15 cellular contexts compared by ENCODE assay signal in the genomic region with DNA sequence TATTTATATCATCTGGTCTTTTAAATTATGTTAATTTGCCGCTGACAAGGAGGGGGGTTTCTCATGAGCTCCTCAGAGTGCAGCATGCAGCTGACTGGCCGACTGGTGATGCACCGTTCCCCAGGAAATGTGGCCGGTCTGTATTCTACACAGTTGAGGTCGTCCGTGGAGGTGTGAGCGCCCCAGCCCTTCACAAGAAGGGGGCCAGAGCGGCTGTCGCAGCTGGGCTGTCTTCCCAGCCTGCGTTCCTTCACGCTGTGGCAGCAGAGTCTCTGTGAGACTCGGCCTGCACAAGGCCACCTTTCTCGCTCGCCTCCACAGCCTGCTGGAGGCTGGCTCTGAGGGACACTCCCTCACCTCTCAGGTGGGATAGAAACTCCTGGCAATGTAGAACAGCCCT. TPM values are rescaled to one million over a fixed set of nuclear protein-coding genes. Genes with fewer than 3 reads are reported as not detected.
DNase-seq lines count a peak whose midpoint lies in the region; TF ChIP-seq lines count a peak whose summit lies in the region.
"Had no signal": no experiment of that assay in that cellular context is flagged by ENCODE, and none has a peak within 500 bp of the region (broad histone marks: within the 10 kb centered on the region; RNA-seq: fewer than 3 reads in every experiment).

No MANE protein-coding gene starts in this region.

- no peaks in the 10 kb centered on the region for H3F3A ChIP-seq in neural progenitor cell (ENCODE audit: low read depth)

- peaks cover 6 to 12% of the 10 kb centered on the region in 2 experiments; a peak in 3 of 5 replicates for H3K9me3 Mint-ChIP-seq in H9
- peaks cover 21% of the 10 kb centered on the region for H3K9me3 Mint-ChIP-seq in glutamatergic neuron (ENCODE audit: unreplicated experiment)
- peaks cover 5% of the 10 kb centered on the region for H3K9me3 Mint-ChIP-seq in neural progenitor cell
- H3K9me3 Mint-ChIP-seq: CD8-positive, alpha-beta memory T cell; HFFc6 had no signal

- H4K5ac ChIP-seq in H9 (ENCODE audit: insufficient read length, low read depth, low read length): no peak overlapping the region

- no peak overlapping the region for H2BK5ac ChIP-seq in H9 (ENCODE audit: insufficient read length, low read length)

- peak overlapping the region; percentile 79 to 96 (median 89) for H3K4me2 ChIP-seq in BLaER1 treated with 17β-estradiol and CSF1 and Interleukin-3, amounts not matched to agents 10 nM and 100 nM
- H3K4me2 ChIP-seq in H9 (ENCODE audit: insufficient read depth, insufficient read length, low read length) (no peak overlapping the region), neural progenitor cell (no peak overlapping the region)

- H2BK20ac ChIP-seq in H9 (ENCODE audit: low read depth, low read length, poor library complexity, severe bottlenecking): no peak overlapping the region

- no peak overlapping the region for H3K4ac ChIP-seq in H9 (ENCODE audit: low read depth, low read length)

- H3K18ac ChIP-seq in H9 (ENCODE audit: insufficient read length, low read depth, low read length): no peak overlapping the region

- no peak overlapping the region for H3K23ac ChIP-seq in H9 (ENCODE audit: insufficient read length, low read depth, low read length)

- H3K36me3 Mint-ChIP-seq in H9 (ENCODE audit: insufficient read depth in 1 of 3, low read depth in 3 of 3): peaks cover 16 to 67% (median 63%) of the 10 kb centered on the region in 3 experiments
- H3K36me3 Mint-ChIP-seq in glutamatergic neuron (ENCODE audit: unreplicated experiment): peaks cover 14% of the 10 kb centered on the region
- H3K36me3 Mint-ChIP-seq in neural progenitor cell: peaks cover 27% of the 10 kb centered on the region

- no peak overlapping the region for H2BK15ac ChIP-seq in H9 (ENCODE audit: low read depth, low read length)

- H3K23me2 ChIP-seq in H9 (ENCODE audit: insufficient read length, low read depth, low read length, poor library complexity, severe bottlenecking): no peaks in the 10 kb centered on the region

- no peak overlapping the region for H3K4me3 Mint-ChIP-seq in H9
- no peak overlapping the region for H3K4me3 Mint-ChIP-seq in glutamatergic neuron (ENCODE audit: unreplicated experiment)
- no peak overlapping the region for H3K4me3 Mint-ChIP-seq in neural progenitor cell
- H3K4me3 Mint-ChIP-seq: B cell; CD14-positive monocyte; CD8-positive, alpha-beta memory T cell; HFFc6 had no signal

- no peaks in the 10 kb centered on the region for H3K79me1 ChIP-seq in H9 (ENCODE audit: insufficient read depth, low read depth, low read length, poor library complexity, severe bottlenecking)

- no peak overlapping the region for H4K8ac ChIP-seq in H9 (replicated peaks; ENCODE audit: insufficient read length, low read depth, low read length)

- no peak overlapping the region for H4K91ac ChIP-seq in H9 (ENCODE audit: insufficient read length, low read depth, low read length)

- DNase-seq in H9 (no peak), glutamatergic neuron (no peak), neural progenitor cell (ENCODE audit: low spot score) (no peak), NCI-H1105 treated with DMSO at 0.1 percent for 48 hours (lab: John Stamatoyannopoulos, UW) (no peak), COLO668 (lab: John Stamatoyannopoulos, UW; ENCODE audit: unreplicated experiment) (no peak)
- no peak for DNase-seq in activated naive CD4-positive, alpha-beta T cell (lab: John Stamatoyannopoulos, UW)
- DNase-seq: CD8-positive, alpha-beta memory T cell; DMS53; GF-D8; HCEC 1CT; HFFc6 had no signal

- H3T11ph ChIP-seq in H9 (ENCODE audit: low read length): no peak overlapping the region

- no peak overlapping the region for H3K14ac ChIP-seq in H9 (ENCODE audit: insufficient read depth, low read length)

- peak overlapping the region in 4 of 10 experiments; percentile 3 to 43 (median 14); a peak in 3 of 20 replicates for H3K4me3 ChIP-seq in BLaER1 treated with 17β-estradiol and CSF1 and Interleukin-3, amounts not matched to agents 10 nM and 100 nM
- no peak overlapping the region for H3K4me3 ChIP-seq in neural progenitor cell

- H3K27ac Mint-ChIP-seq in H9: peak overlapping the region; percentile 49 to 76 (median 68); a peak in 4 of 7 replicates
- peak overlapping the region; percentile 55 for H3K27ac Mint-ChIP-seq in glutamatergic neuron (ENCODE audit: unreplicated experiment)
- H3K27ac Mint-ChIP-seq in neural progenitor cell: peak overlapping the region; percentile 50
- H3K27ac Mint-ChIP-seq: B cell, HFFc6 had no signal

- no peak overlapping the region for H2AK5ac ChIP-seq in H9 (ENCODE audit: insufficient read length, low read length)

- H3K9ac ChIP-seq in BLaER1 treated with 17β-estradiol and CSF1 and Interleukin-3, amounts not matched to agents 10 nM and 100 nM: peak overlapping the region in 8 of 11 experiments; percentile 10 to 69 (median 44); a peak in 13 of 22 replicates
- H3K9ac ChIP-seq in H9 (ENCODE audit: extremely low read depth, insufficient read length, low read length): no peak overlapping the region
- no peak overlapping the region for H3K9ac ChIP-seq in neural progenitor cell

- no peaks in the 10 kb centered on the region for H3K27me3 ChIP-seq in BLaER1 treated with 17β-estradiol and CSF1 and Interleukin-3, amounts not matched to agents 10 nM and 100 nM
- H3K27me3 ChIP-seq in H9 (ENCODE audit: insufficient read depth, low read length): no peaks in the 10 kb centered on the region
- no peaks in the 10 kb centered on the region for H3K27me3 ChIP-seq in neural progenitor cell

- no peak for TF ChIP-seq CTCF in H9 (conservative IDR thresholded peaks at IDR 0.05)
- TF ChIP-seq CTCF in glutamatergic neuron (IDR thresholded peaks at IDR 0.05; ENCODE audit: partially characterized antibody, unreplicated experiment): no peak
- no peak for TF ChIP-seq CTCF in neural progenitor cell (IDR thresholded peaks at IDR 0.05)

- peaks cover 77 to 88% (median 81%) of the 10 kb centered on the region in 10 experiments for H3K4me1 ChIP-seq in BLaER1 treated with 17β-estradiol and CSF1 and Interleukin-3, amounts not matched to agents 10 nM and 100 nM
- H3K4me1 ChIP-seq in H9 (ENCODE audit: insufficient read depth, low read length) (no peaks in the 10 kb centered on the region), neural progenitor cell (no peaks in the 10 kb centered on the region)

- H3K4me1 Mint-ChIP-seq in H9 (no peaks in the 10 kb centered on the region), glutamatergic neuron (ENCODE audit: low read depth, unreplicated experiment) (peaks cover 33% of the 10 kb centered on the region), neural progenitor cell (peaks cover 3% of the 10 kb centered on the region)

- H3K27me3 Mint-ChIP-seq in H9 (ENCODE audit: low read depth) (no peaks in the 10 kb centered on the region), glutamatergic neuron (ENCODE audit: unreplicated experiment) (peaks cover 11% of the 10 kb centered on the region), neural progenitor cell (ENCODE audit: insufficient read depth, low read depth) (peaks cover 4% of the 10 kb centered on the region)
- H3K27me3 Mint-ChIP-seq: B cell; CD8-positive, alpha-beta memory T cell had no signal

- H3K79me2 ChIP-seq in H9 (ENCODE audit: insufficient read depth, low read length) (no peaks in the 10 kb centered on the region), neural progenitor cell (ENCODE audit: low read depth) (peaks cover 5% of the 10 kb centered on the region)

- H2BK120ac ChIP-seq in H9 (ENCODE audit: low read depth, low read length, poor library complexity, severe bottlenecking): no peak overlapping the region

- H4K20me1 ChIP-seq in BLaER1 treated with 17β-estradiol and CSF1 and Interleukin-3, amounts not matched to agents 10 nM and 100 nM: peaks cover 60 to 98% (median 85%) of the 10 kb centered on the region in 11 experiments
- no peaks in the 10 kb centered on the region for H4K20me1 ChIP-seq in H9 (ENCODE audit: control insufficient read depth, insufficient read depth, insufficient read length)
- no peaks in the 10 kb centered on the region for H4K20me1 ChIP-seq in neural progenitor cell (ENCODE audit: low read depth)

- peak overlapping the region in 5 of 11 experiments; percentile 39 to 65 (median 60); a peak in 10 of 22 replicates for H3K27ac ChIP-seq in BLaER1 treated with 17β-estradiol and CSF1 and Interleukin-3, amounts not matched to agents 10 nM and 100 nM
- H3K27ac ChIP-seq in H9 (ENCODE audit: insufficient read length, low read depth, low read length): no peak overlapping the region
- H3K27ac ChIP-seq in neural progenitor cell: no peak overlapping the region
- H3K27ac ChIP-seq: HL-60 had no signal

- H2AFZ ChIP-seq in H9 (ENCODE audit: low read length): no peak overlapping the region
- no peak overlapping the region for H2AFZ ChIP-seq in neural progenitor cell (replicated peaks)

- no peaks in the 10 kb centered on the region for H3K9me3 ChIP-seq in BLaER1 treated with 17β-estradiol and CSF1 and Interleukin-3, amounts not matched to agents 10 nM and 100 nM (replicated peaks in 1 of 11)
- no peaks in the 10 kb centered on the region for H3K9me3 ChIP-seq in H9 (ENCODE audit: control insufficient read depth, low read depth, low read length)
- H3K9me3 ChIP-seq in neural progenitor cell (ENCODE audit: low read depth): no peaks in the 10 kb centered on the region

- H3K56ac ChIP-seq in H9 (ENCODE audit: insufficient read length, low read depth, low read length): no peak overlapping the region

- peaks cover 21 to 74% (median 34%) of the 10 kb centered on the region in 11 experiments for H3K36me3 ChIP-seq in BLaER1 treated with 17β-estradiol and CSF1 and Interleukin-3, amounts not matched to agents 10 nM and 100 nM
- no peaks in the 10 kb centered on the region for H3K36me3 ChIP-seq in neural progenitor cell

- H2BK12ac ChIP-seq in H9 (ENCODE audit: insufficient read length, low read depth, low read length): no peak overlapping the region

- no CpG with 5 or more reads among the region's 14 CpGs for WGBS in H9 (ENCODE audit: extremely low coverage, insufficient read length, low lambda C conversion rate)

RNA-seq across cellular contexts. Expression of a gene that starts 43.2 kb away (rescaled TPM):
- 51.7 and 53.7 TPM in 2 replicates for total RNA-seq in H9 (2021)
- total RNA-seq in glutamatergic neuron (ENCODE audit: unreplicated experiment): 228 TPM
- total RNA-seq in neural progenitor cell (ENCODE audit: low replicate concordance): 50.4 and 67.5 TPM in 2 replicates

RNA-seq across cellular contexts. Expression of a gene that starts 58.2 kb away (rescaled TPM):
- total RNA-seq in H9 (2021): 87.2 and 89.4 TPM in 2 replicates
- total RNA-seq in glutamatergic neuron (ENCODE audit: unreplicated experiment): 56.1 TPM
- 56.6 and 62.9 TPM in 2 replicates for total RNA-seq in neural progenitor cell (ENCODE audit: low replicate concordance)

Comparison
In these comparisons a context has a peak if more than half of its experiments do, and no peak if none do; other contexts are left out.
1. H3K4me2 ChIP-seq: peak in BLaER1 treated with 17β-estradiol and CSF1 and Interleukin-3, amounts not matched to agents 10 nM and 100 nM (11 of 11); none in H9 (single experiment) and neural progenitor cell (single experiment).
2. H3K9ac ChIP-seq: peak in BLaER1 treated with 17β-estradiol and CSF1 and Interleukin-3, amounts not matched to agents 10 nM and 100 nM (8 of 11); none in H9 (single experiment) and neural progenitor cell (single experiment).
3. Peak in every context shown above with its lines, with median percentiles within 50 percentile points of each other: H3K27ac Mint-ChIP-seq.